ENCODE assay signal across 8 cellular contexts in the genomic region with DNA sequence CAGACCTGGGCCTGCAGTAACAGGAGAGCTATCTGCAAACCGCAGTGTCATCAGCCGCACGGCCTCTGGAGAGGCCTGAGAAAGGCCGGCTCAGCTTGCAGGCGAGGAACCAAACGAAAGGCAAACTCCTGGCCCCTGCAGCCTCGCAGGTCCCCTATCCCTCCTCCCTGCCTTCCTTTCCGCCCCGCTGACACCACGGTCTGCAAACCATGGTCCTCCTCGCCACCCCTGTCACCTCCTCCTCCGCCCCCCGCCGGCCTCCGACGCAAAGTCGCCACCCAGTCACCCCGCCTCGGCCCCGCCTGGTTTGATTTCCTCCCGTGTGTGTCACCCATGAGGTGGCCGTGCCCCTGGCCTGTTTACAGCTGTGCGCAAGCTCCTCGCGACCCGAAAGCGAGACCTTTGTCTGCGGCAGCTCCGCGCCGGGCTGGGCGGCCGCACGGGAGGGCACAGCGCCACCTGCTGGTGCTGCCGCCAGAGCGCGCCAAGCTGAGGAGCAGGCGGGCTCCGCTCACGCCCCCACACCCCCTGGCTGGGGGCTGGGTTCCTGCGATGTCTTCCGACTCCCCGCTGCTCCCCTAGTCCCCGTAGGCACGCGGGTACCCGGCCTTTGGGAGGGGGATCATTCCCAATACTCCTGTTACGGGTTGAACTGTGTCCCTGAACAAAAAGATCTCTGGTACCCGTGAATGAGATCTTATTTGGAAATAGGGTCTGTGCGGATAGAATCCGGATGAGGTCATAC. TPM values are rescaled to one million over a fixed set of nuclear protein-coding genes. Genes with fewer than 3 reads are reported as not detected.
DNase-seq lines count a peak whose midpoint lies in the region; ATAC-seq and TF ChIP-seq lines count a peak whose summit lies in the region.

No MANE protein-coding gene starts in this region.

- H3K4me3 Mint-ChIP-seq in progenitor cell of endocrine pancreas (ENCODE audit: low read depth): peak overlapping the region; percentile 64

- H3K4me1 Mint-ChIP-seq in progenitor cell of endocrine pancreas (ENCODE audit: low read depth): peaks cover 24% of the 10 kb centered on the region

- no peaks in the 10 kb centered on the region for H3K36me3 Mint-ChIP-seq in progenitor cell of endocrine pancreas (ENCODE audit: insufficient read depth)

- TF ChIP-seq CTCF in GM20000 (IDR thresholded peaks at IDR 0.05; ENCODE audit: extremely low read depth, missing control alignments): peak; percentile 97
- TF ChIP-seq CTCF in cardiac muscle cell (IDR thresholded peaks at IDR 0.05; ENCODE audit: low read depth, low read length): peak; percentile 95
- TF ChIP-seq CTCF in progenitor cell of endocrine pancreas (IDR thresholded peaks at IDR 0.05; ENCODE audit: unreplicated experiment): peak; percentile 100

- no peaks in the 10 kb centered on the region for H3K36me3 ChIP-seq in cardiac muscle cell

- no peaks in the 10 kb centered on the region for H3K27me3 Mint-ChIP-seq in progenitor cell of endocrine pancreas

- H3K4me1 ChIP-seq in cardiac muscle cell (ENCODE audit: low read depth): peaks cover 23% of the 10 kb centered on the region

- H3K27me3 ChIP-seq in cardiac muscle cell: no peaks in the 10 kb centered on the region

- H3K9me3 ChIP-seq in cardiac muscle cell (ENCODE audit: low read depth): no peaks in the 10 kb centered on the region

- peak overlapping the region; percentile 85 for H3K27ac Mint-ChIP-seq in progenitor cell of endocrine pancreas

- no peaks in the 10 kb centered on the region for H3K9me3 Mint-ChIP-seq in progenitor cell of endocrine pancreas (ENCODE audit: low read depth)

- H3K4me3 ChIP-seq in cardiac muscle cell: peak overlapping the region; percentile 12

- peak overlapping the region; percentile 48 for H3K27ac ChIP-seq in cardiac muscle cell

- DNase-seq in COLO829 (ENCODE audit: low spot score) (peak; percentile 82), GM20000 (ENCODE audit: low spot score) (peak; percentile 96), KBM-7 (peak; percentile 81), cardiac muscle cell (ENCODE audit: low read depth in 1 of 2, low spot score in 1 of 2) (peak; percentile 67 to 84), progenitor cell of endocrine pancreas (ENCODE audit: low spot score, unreplicated experiment) (peak; percentile 80), ureter (ENCODE audit: low spot score) (peak; percentile 80)
- DNase-seq in activated naive CD4-positive, alpha-beta T cell treated with anti-CD3 and anti-CD28 coated beads, Interleukin-2, amount 50 U/mL, for 16 hours: peak; percentile 91

- in situ Hi-C loops in KBM-7 (cut with MboI; ENCODE audit: low pct_unique_long_range_greater_than_20kb, low sequenced_read_pairs): no loop called here

- peak; percentile 56 for ATAC-seq in SK-N-SH treated with all-trans-retinoic acid at 6 μM for 48 hours

TF ChIP-seq in SK-N-SH treated with all-trans-retinoic acid at 6 μM for 48 hours, 23 proteins besides CTCF, POLR2A, EP300 and RAD21:
- TF ChIP-seq ZNF8 (CRISPR knock-in tag; IDR thresholded peaks at IDR 0.05) (no peak), GLIS3 (CRISPR knock-in tag; IDR thresholded peaks at IDR 0.05) (no peak), PPARA (CRISPR knock-in tag; IDR thresholded peaks at IDR 0.05; ENCODE audit: borderline replicate concordance) (no peak), ZNF70 (CRISPR knock-in tag; IDR thresholded peaks at IDR 0.05) (peak; percentile 17; the same call in 1 of the 2 replicates), ZNF565 (CRISPR knock-in tag; conservative IDR thresholded peaks at IDR 0.05; ENCODE audit: low read depth) (no peak), OSR1 (CRISPR knock-in tag; IDR thresholded peaks at IDR 0.05) (no peak)
- TF ChIP-seq, protein P1, sequence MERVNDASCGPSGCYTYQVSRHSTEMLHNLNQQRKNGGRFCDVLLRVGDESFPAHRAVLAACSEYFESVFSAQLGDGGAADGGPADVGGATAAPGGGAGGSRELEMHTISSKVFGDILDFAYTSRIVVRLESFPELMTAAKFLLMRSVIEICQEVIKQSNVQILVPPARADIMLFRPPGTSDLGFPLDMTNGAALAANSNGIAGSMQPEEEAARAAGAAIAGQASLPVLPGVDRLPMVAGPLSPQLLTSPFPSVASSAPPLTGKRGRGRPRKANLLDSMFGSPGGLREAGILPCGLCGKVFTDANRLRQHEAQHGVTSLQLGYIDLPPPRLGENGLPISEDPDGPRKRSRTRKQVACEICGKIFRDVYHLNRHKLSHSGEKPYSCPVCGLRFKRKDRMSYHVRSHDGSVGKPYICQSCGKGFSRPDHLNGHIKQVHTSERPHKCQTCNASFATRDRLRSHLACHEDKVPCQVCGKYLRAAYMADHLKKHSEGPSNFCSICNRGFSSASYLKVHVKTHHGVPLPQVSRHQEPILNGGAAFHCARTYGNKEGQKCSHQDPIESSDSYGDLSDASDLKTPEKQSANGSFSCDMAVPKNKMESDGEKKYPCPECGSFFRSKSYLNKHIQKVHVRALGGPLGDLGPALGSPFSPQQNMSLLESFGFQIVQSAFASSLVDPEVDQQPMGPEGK (CRISPR knock-in tag; IDR thresholded peaks at IDR 0.05; ENCODE audit: borderline replicate concordance): no peak
- TF ChIP-seq, protein P2, sequence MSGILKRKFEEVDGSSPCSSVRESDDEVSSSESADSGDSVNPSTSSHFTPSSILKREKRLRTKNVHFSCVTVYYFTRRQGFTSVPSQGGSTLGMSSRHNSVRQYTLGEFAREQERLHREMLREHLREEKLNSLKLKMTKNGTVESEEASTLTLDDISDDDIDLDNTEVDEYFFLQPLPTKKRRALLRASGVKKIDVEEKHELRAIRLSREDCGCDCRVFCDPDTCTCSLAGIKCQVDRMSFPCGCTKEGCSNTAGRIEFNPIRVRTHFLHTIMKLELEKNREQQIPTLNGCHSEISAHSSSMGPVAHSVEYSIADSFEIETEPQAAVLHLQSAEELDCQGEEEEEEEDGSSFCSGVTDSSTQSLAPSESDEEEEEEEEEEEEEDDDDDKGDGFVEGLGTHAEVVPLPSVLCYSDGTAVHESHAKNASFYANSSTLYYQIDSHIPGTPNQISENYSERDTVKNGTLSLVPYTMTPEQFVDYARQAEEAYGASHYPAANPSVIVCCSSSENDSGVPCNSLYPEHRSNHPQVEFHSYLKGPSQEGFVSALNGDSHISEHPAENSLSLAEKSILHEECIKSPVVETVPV (CRISPR knock-in tag; IDR thresholded peaks at IDR 0.05): no peak

RNA-seq across cellular contexts. Expression of a gene that starts 19.4 kb away (rescaled TPM):
- total RNA-seq in cardiac muscle cell (5.6 and 11.9 TPM in 2 replicates), progenitor cell of endocrine pancreas (5.2 and 7.3 TPM in 2 replicates), ureter (17.2 TPM)
- polyA plus RNA-seq in cardiac muscle cell: 0.87 and 2.8 TPM in 2 replicates

RNA-seq across cellular contexts. Expression of a gene that starts 23.3 kb away (rescaled TPM):
- total RNA-seq in cardiac muscle cell (58.3 and 65.7 TPM in 2 replicates), progenitor cell of endocrine pancreas (82.3 and 84.6 TPM in 2 replicates), ureter (57.9 TPM)
- 49.7 and 50.4 TPM in 2 replicates for polyA plus RNA-seq in cardiac muscle cell

Comparison
In these comparisons a context has a peak if more than half of its experiments do, and no peak if none do; other contexts are left out.
1. Peak in every context shown above with its lines: DNase-seq, ATAC-seq, H3K4me3 ChIP-seq and H3K27ac ChIP-seq.